Comparison of ENCODE assay signal across 36 cellular contexts in genomic region chr4:82553020-82553419, GRCh38. TPM values are rescaled to one million over a fixed set of nuclear protein-coding genes. Genes with fewer than 3 reads are reported as not detected.
"Had no signal": no experiment of that assay in that cellular context is flagged by ENCODE, and none has a peak within 500 bp of the region (broad histone marks: within the 10 kb centered on the region; RNA-seq: fewer than 3 reads in every experiment).

No MANE protein-coding gene starts in this region.

- H3K4me3 Mint-ChIP-seq: activated CD4-positive, alpha-beta memory T cell treated with anti-CD3 and anti-CD28 coated beads, Interleukin-2, amount 10 ng/mL, durations not matched to agents 7 days and 5 days; activated CD8-positive, alpha-beta memory T cell treated with anti-CD3 and anti-CD28 coated beads, Interleukin-2, amount 10 ng/mL, durations not matched to agents 7 days and 5 days; activated naive CD8-positive, alpha-beta T cell treated with anti-CD3 and anti-CD28 coated beads for 36 hours; activated T-cell treated with anti-CD3 and anti-CD28 coated beads, Interleukin-2, amount 50 U/mL, for 72 hours; activated T-helper 17 cell treated with anti-CD3 and anti-CD28 coated beads, Interleukin-2, amount 50 U/mL, for 72 hours; central memory CD8-positive, alpha-beta T cell; T-cell; T-helper 17 cell had no signal

- H3K27ac Mint-ChIP-seq: activated CD4-positive, alpha-beta memory T cell treated with anti-CD3 and anti-CD28 coated beads, Interleukin-2, amount 10 ng/mL, durations not matched to agents 7 days and 5 days; activated CD8-positive, alpha-beta memory T cell treated with anti-CD3 and anti-CD28 coated beads, Interleukin-2, amount 10 ng/mL, durations not matched to agents 7 days and 5 days; activated naive CD8-positive, alpha-beta T cell treated with anti-CD3 and anti-CD28 coated beads for 36 hours; activated T-cell treated with anti-CD3 and anti-CD28 coated beads, Interleukin-2, amount 50 U/mL, for 72 hours; activated T-helper 17 cell treated with anti-CD3 and anti-CD28 coated beads, Interleukin-2, amount 50 U/mL, for 72 hours; T-cell; T-helper 17 cell had no signal

- H3K9me3 Mint-ChIP-seq: activated T-helper 17 cell treated with anti-CD3 and anti-CD28 coated beads, Interleukin-2, amount 50 U/mL, for 72 hours; central memory CD8-positive, alpha-beta T cell had no signal

- ATAC-seq: activated CD8-positive, alpha-beta memory T cell treated with anti-CD3 and anti-CD28 coated beads, Interleukin-2, amount 10 ng/mL, durations not matched to agents 7 days and 5 days; activated T-cell treated with anti-CD3 and anti-CD28 coated beads, Interleukin-2, amount 50 U/mL, for 72 hours; activated T-helper 17 cell treated with anti-CD3 and anti-CD28 coated beads, Interleukin-2, amount 50 U/mL, for 72 hours; PC-3; SK-N-SH treated with all-trans-retinoic acid at 6 μM for 48 hours; T-cell; T-helper 17 cell had no signal

- H3K4me1 Mint-ChIP-seq: activated CD4-positive, alpha-beta memory T cell treated with anti-CD3 and anti-CD28 coated beads, Interleukin-2, amount 10 ng/mL, durations not matched to agents 7 days and 5 days; activated CD8-positive, alpha-beta memory T cell treated with anti-CD3 and anti-CD28 coated beads, Interleukin-2, amount 10 ng/mL, durations not matched to agents 7 days and 5 days; activated naive CD8-positive, alpha-beta T cell treated with anti-CD3 and anti-CD28 coated beads for 36 hours; activated T-helper 17 cell treated with anti-CD3 and anti-CD28 coated beads, Interleukin-2, amount 50 U/mL, for 72 hours; central memory CD8-positive, alpha-beta T cell; T-cell; T-helper 17 cell had no signal

- H3K36me3 Mint-ChIP-seq: activated CD8-positive, alpha-beta memory T cell treated with anti-CD3 and anti-CD28 coated beads, Interleukin-2, amount 10 ng/mL, durations not matched to agents 7 days and 5 days; activated naive CD8-positive, alpha-beta T cell treated with anti-CD3 and anti-CD28 coated beads for 36 hours; T-cell had no signal

- DNase-seq: activated CD4-positive, alpha-beta memory T cell treated with anti-CD3 and anti-CD28 coated beads, Interleukin-2, amount 10 ng/mL, durations not matched to agents 7 days and 5 days; activated CD4-positive, alpha-beta T cell treated with anti-CD3 and anti-CD28 coated beads for 1 hour; activated CD4-positive, alpha-beta T cell treated with anti-CD3 and anti-CD28 coated beads for 48 hours; activated CD4-positive, CD25-positive, alpha-beta regulatory T cell; activated CD8-positive, alpha-beta memory T cell treated with anti-CD3 and anti-CD28 coated beads for 24 hours; activated CD8-positive, alpha-beta memory T cell treated with anti-CD3 and anti-CD28 coated beads, Interleukin-2, amount 10 ng/mL, durations not matched to agents 7 days and 5 days; activated CD8-positive, alpha-beta memory T cell treated with anti-CD3 and anti-CD28 coated beads, Interleukin-2, amount 50 U/mL, for 48 hours; activated effector memory CD4-positive, alpha-beta T cell treated with anti-CD3 and anti-CD28 coated beads, Interleukin-2, amount 50 U/mL, for 16 hours; activated naive CD4-positive, alpha-beta T cell; activated naive CD4-positive, alpha-beta T cell treated with anti-CD3 and anti-CD28 coated beads, Interleukin-2, amount 50 U/mL, for 16 hours; activated naive CD8-positive, alpha-beta T cell treated with anti-CD3 and anti-CD28 coated beads for 36 hours; activated T-cell treated with anti-CD3 and anti-CD28 coated beads, Interleukin-2, amount 50 U/mL, for 72 hours; amniotic stem cell; aorta; Kasumi-1; KG1; MM.1S; MV-4-11; NCI-H1092 treated with DMSO at 0.1 percent for 48 hours; NCI-H1417; NCI-H187 treated with DMSO at 0.1 percent for 48 hours; NCI-H226; NCI-H446 treated with DMSO at 0.1 percent for 48 hours; NCI-H526; NCI-H748 treated with DMSO at 0.1 percent for 48 hours; NK-92 treated with Interleukin-12 subunit alpha and Interleukin-12 subunit beta, amount 100 ng/mL, for 24 hours; PC-3; Peyer's patch; RPMI8226; SIG-M5; T-cell; T-helper 17 cell; WERI-Rb-1 had no signal

RNA-seq across cellular contexts. Expression of gene TMEM150C, which starts 8.8 kb away (rescaled TPM):
- total RNA-seq: activated CD4-positive, alpha-beta memory T cell treated with anti-CD3 and anti-CD28 coated beads, Interleukin-2, amount 10 ng/mL, durations not matched to agents 7 days and 5 days; activated CD8-positive, alpha-beta memory T cell treated with anti-CD3 and anti-CD28 coated beads, Interleukin-2, amount 10 ng/mL, durations not matched to agents 7 days and 5 days; activated naive CD8-positive, alpha-beta T cell treated with anti-CD3 and anti-CD28 coated beads for 36 hours; activated T-helper 17 cell treated with anti-CD3 and anti-CD28 coated beads, Interleukin-2, amount 50 U/mL, for 72 hours had no signal
